16 cellular contexts compared by ENCODE assay signal in genomic region chr3:187042874-187043458, GRCh38.
DNase-seq lines count a peak whose midpoint lies in the region; ATAC-seq and TF ChIP-seq lines count a peak whose summit lies in the region.
"Had no signal": no experiment of that assay in that cellular context is flagged by ENCODE, and none has a peak within 500 bp of the region (broad histone marks: within the 10 kb centered on the region; RNA-seq: fewer than 3 reads in every experiment).

No MANE protein-coding gene starts in this region.

- H3K4me1 ChIP-seq in BLaER1 (peaks cover 42% of the 10 kb centered on the region), DOHH2 (ENCODE audit: control insufficient read depth, low read length) (peaks cover 82% of the 10 kb centered on the region), hepatocyte (ENCODE audit: insufficient read depth) (peaks cover 19% of the 10 kb centered on the region), foreskin keratinocyte (no peaks in the 10 kb centered on the region), gastrocnemius medialis (peaks cover 0 to 19% of the 10 kb centered on the region in 2 donors)
- H3K4me1 ChIP-seq: uterus had no signal

- H3K9ac ChIP-seq in BLaER1, result no peak overlapping the region

- in situ Hi-C loops in gastrocnemius medialis (cut with MboI; ENCODE audit: low sequenced_read_pairs in 4 of 4), result no loop called here

- intact Hi-C loops in activated B cell treated with CpG ODN at 0.5 μM for 24 hours (cut with micrococcal nuclease) (no loop called here), gastrocnemius medialis (cut with DNase I; ENCODE audit: low total_unique reads) (no loop called here)

- no peak overlapping the region for H2AFZ ChIP-seq in hepatocyte

- H3K36me3 Mint-ChIP-seq in activated B cell treated with CpG ODN at 0.5 μM for 24 hours (ENCODE audit: low read depth), result peaks cover 90% of the 10 kb centered on the region

- H3K36me3 ChIP-seq in BLaER1, result peaks cover 82% of the 10 kb centered on the region
- peaks cover 97% of the 10 kb centered on the region for H3K36me3 ChIP-seq in DOHH2 (ENCODE audit: control insufficient read depth, low read length)
- no peaks in the 10 kb centered on the region for H3K36me3 ChIP-seq in hepatocyte (replicated peaks; ENCODE audit: insufficient read depth, low read depth)
- no peaks in the 10 kb centered on the region for H3K36me3 ChIP-seq in gastrocnemius medialis
- H3K36me3 ChIP-seq: uterus had no signal

- POLR2A ChIA-PET in activated B cell treated with CpG ODN at 0.5 μM for 24 hours (lab: Charles Lee), result interaction anchor here (0.7 to 9.2 kb wide), 8 partner anchors 9 to 111 kb away, joined by 4 to 80 read pairs (median 16); no protein-coding TSS in a partner anchor

- H3K4me1 Mint-ChIP-seq in activated B cell treated with CpG ODN at 0.5 μM for 24 hours, result peaks cover 91% of the 10 kb centered on the region

- no peaks in the 10 kb centered on the region for H3K9me2 ChIP-seq in DOHH2 (replicated peaks; ENCODE audit: control insufficient read depth, low read length)
- H3K9me2 ChIP-seq in hepatocyte (replicated peaks; ENCODE audit: insufficient read depth), result no peaks in the 10 kb centered on the region

- peaks cover 100% of the 10 kb centered on the region for H3K79me2 ChIP-seq in DOHH2 (ENCODE audit: control insufficient read depth, low read length)
- peaks cover 46% of the 10 kb centered on the region for H3K79me2 ChIP-seq in hepatocyte

- no peak for TF ChIP-seq POLR2A in gastrocnemius medialis (IDR thresholded peaks at IDR 0.05)

- DNase-seq in activated B cell treated with CpG ODN at 0.5 μM for 24 hours, result no peak
- no peak for DNase-seq in hepatocyte (ENCODE audit: low spot score)
- DNase-seq in foreskin keratinocyte, result no peak
- DNase-seq in dedifferentiated amniotic fluid mesenchymal stem cell (ENCODE audit: extremely low spot score), result no peak
- DNase-seq in gastrocnemius medialis, result no peak
- no peak for DNase-seq in RPMI8226
- DNase-seq: activated CD4-positive, CD25-positive, alpha-beta regulatory T cell treated with anti-CD3 and anti-CD28 coated beads, Interleukin-2, amount 50 U/mL, for 72 hours; hypothalamus; left lung; NCI-H1092 treated with DMSO at 0.1 percent for 48 hours; retina; stimulated activated CD8-positive, alpha-beta memory T cell treated with anti-CD3 and anti-CD28 coated beads, Interleukin-4, amount 100 ng/mL, for 48 hours; uterus had no signal

- H3K27ac Mint-ChIP-seq in activated B cell treated with CpG ODN at 0.5 μM for 24 hours, result peak overlapping the region; percentile 97

- no peak overlapping the region for H3K4me3 ChIP-seq in BLaER1
- peak overlapping the region; percentile 43 for H3K4me3 ChIP-seq in DOHH2 (ENCODE audit: low read length)
- no peak overlapping the region for H3K4me3 ChIP-seq in hepatocyte
- no peak overlapping the region for H3K4me3 ChIP-seq in gastrocnemius medialis
- H3K4me3 ChIP-seq: left lung, uterus had no signal

- H3K9me3 ChIP-seq in BLaER1 (peaks cover 7% of the 10 kb centered on the region), DOHH2 (ENCODE audit: control insufficient read depth, insufficient read depth, low read length) (no peaks in the 10 kb centered on the region), hepatocyte (ENCODE audit: low read depth) (no peaks in the 10 kb centered on the region), gastrocnemius medialis (no peaks in the 10 kb centered on the region)
- H3K9me3 ChIP-seq: left lung, uterus had no signal

- H3K4me2 ChIP-seq in BLaER1 (peak overlapping the region; percentile 18; the same call in 1 of the 2 replicates), DOHH2 (ENCODE audit: low read length) (peak overlapping the region; percentile 50), hepatocyte (no peak overlapping the region)

- peaks cover 27% of the 10 kb centered on the region for H3F3A ChIP-seq in DOHH2 (ENCODE audit: control insufficient read depth, insufficient read depth)

- no peaks in the 10 kb centered on the region for H3K9me3 Mint-ChIP-seq in activated B cell treated with CpG ODN at 0.5 μM for 24 hours

- H3K27ac ChIP-seq in BLaER1, result no peak overlapping the region
- H3K27ac ChIP-seq in DOHH2 (ENCODE audit: low read depth, low read length), result peak overlapping the region; percentile 71
- peak overlapping the region; percentile 90 for H3K27ac ChIP-seq in hepatocyte
- H3K27ac ChIP-seq in foreskin keratinocyte, result no peak overlapping the region
- H3K27ac ChIP-seq in gastrocnemius medialis, result no peak overlapping the region
- H3K27ac ChIP-seq: C4-2B, uterus had no signal

- peak overlapping the region; percentile 74 for H3K4me3 Mint-ChIP-seq in activated B cell treated with CpG ODN at 0.5 μM for 24 hours

- no peaks in the 10 kb centered on the region for H3K27me3 Mint-ChIP-seq in activated B cell treated with CpG ODN at 0.5 μM for 24 hours

- no peak for TF ChIP-seq CTCF in DOHH2 (IDR thresholded peaks at IDR 0.05; ENCODE audit: low read depth, low read length, poor library complexity, severe bottlenecking)
- TF ChIP-seq CTCF in activated B cell treated with CpG ODN at 0.5 μM for 24 hours (IDR thresholded peaks at IDR 0.05), result no peak
- no peak for TF ChIP-seq CTCF in hepatocyte (IDR thresholded peaks at IDR 0.05; ENCODE audit: poor library complexity)
- no peak for TF ChIP-seq CTCF in foreskin keratinocyte (conservative IDR thresholded peaks at IDR 0.05)
- TF ChIP-seq CTCF in gastrocnemius medialis (IDR thresholded peaks at IDR 0.05 in 4 of 5, conservative IDR thresholded peaks at IDR 0.05 in 1 of 5), result no peak

- ATAC-seq in activated B cell treated with CpG ODN at 0.5 μM for 24 hours (ENCODE audit: low read depth) (no peak), foreskin keratinocyte (no peak), gastrocnemius medialis (no peak)
- ATAC-seq: left lung had no signal

- CTCF ChIA-PET in activated B cell treated with CpG ODN at 0.5 μM for 24 hours (lab: Charles Lee), result no interaction called here

- 95% methylated on average over 8 of the region's 8 CpGs for WGBS in hepatocyte (ENCODE audit: low lambda C conversion rate, missing lambda C conversion rate)

- H4K20me1 ChIP-seq in BLaER1 (peaks cover 46% of the 10 kb centered on the region; the same call in 1 of the 2 replicates), DOHH2 (ENCODE audit: control insufficient read depth, insufficient read depth, low read depth, low read length) (peaks cover 44% of the 10 kb centered on the region), hepatocyte (ENCODE audit: insufficient read depth, poor library complexity, severe bottlenecking) (no peaks in the 10 kb centered on the region)

- H3K27me3 ChIP-seq in BLaER1 (no peaks in the 10 kb centered on the region), DOHH2 (ENCODE audit: control insufficient read depth, low read length) (no peaks in the 10 kb centered on the region), hepatocyte (no peaks in the 10 kb centered on the region), foreskin keratinocyte (no peaks in the 10 kb centered on the region), gastrocnemius medialis (no peaks in the 10 kb centered on the region)
- H3K27me3 ChIP-seq: left lung, uterus had no signal

Comparison
In these comparisons a context has a peak if more than half of its experiments do, and no peak if none do; other contexts are left out.
1. H3K27ac ChIP-seq: peak in DOHH2 (single experiment) and hepatocyte (single experiment); none in BLaER1 (single experiment), foreskin keratinocyte (single experiment) and gastrocnemius medialis (0 of 4).